Comparison of ENCODE assay signal across 31 cellular contexts in genomic region chr9:38120961-38121360, GRCh38.
"Had no signal": no experiment of that assay in that cellular context is flagged by ENCODE, and none has a peak within 500 bp of the region (broad histone marks: within the 10 kb centered on the region; RNA-seq: fewer than 3 reads in every experiment).

No MANE protein-coding gene starts in this region.

- H3K9me3 Mint-ChIP-seq: activated B cell treated with CpG ODN at 0.5 μM for 24 hours; activated CD4-positive, alpha-beta memory T cell treated with anti-CD3 and anti-CD28 coated beads for 36 hours; activated naive CD4-positive, alpha-beta T cell treated with anti-CD3 and anti-CD28 coated beads for 36 hours; activated naive CD4-positive, alpha-beta T cell treated with anti-CD3 and anti-CD28 coated beads, Interleukin-2, amount 50 U/mL, for 72 hours; activated T-cell treated with anti-CD3 and anti-CD28 coated beads, Interleukin-2, amount 50 U/mL, for 4 hours; activated T-helper 1 cell treated with anti-CD3 and anti-CD28 coated beads, Interleukin-12 subunit alpha, Interleukin-12 subunit beta, Interleukin-2, Interleukin-4 antibody, amounts not matched to agents 30 ng/mL and 10 ng/mL and 1 ng/mL, durations not matched to agents 14 hours and 24 hours and 36 hours had no signal

- H3K4me1 Mint-ChIP-seq: activated B cell treated with CpG ODN at 0.5 μM for 24 hours had no signal

- H3K27ac ChIP-seq: adrenal gland, body of pancreas, breast epithelium, VCaP had no signal

- H3K4me3 ChIP-seq: adrenal gland, body of pancreas, breast epithelium, K562 had no signal

- H3K9me3 ChIP-seq: adrenal gland, body of pancreas, breast epithelium had no signal

- H3K36me3 Mint-ChIP-seq: activated CD4-positive, alpha-beta memory T cell treated with anti-CD3 and anti-CD28 coated beads for 36 hours; activated naive CD4-positive, alpha-beta T cell treated with anti-CD3 and anti-CD28 coated beads, Interleukin-2, amount 50 U/mL, for 72 hours had no signal

- H3K27ac Mint-ChIP-seq: activated B cell treated with CpG ODN at 0.5 μM for 24 hours; activated CD4-positive, alpha-beta memory T cell treated with anti-CD3 and anti-CD28 coated beads for 36 hours; activated naive CD4-positive, alpha-beta T cell treated with anti-CD3 and anti-CD28 coated beads for 36 hours; activated naive CD4-positive, alpha-beta T cell treated with anti-CD3 and anti-CD28 coated beads, Interleukin-2, amount 50 U/mL, for 72 hours; activated T-helper 1 cell treated with anti-CD3 and anti-CD28 coated beads, Interleukin-12 subunit alpha, Interleukin-12 subunit beta, Interleukin-2, Interleukin-4 antibody, amounts not matched to agents 30 ng/mL and 10 ng/mL and 1 ng/mL, durations not matched to agents 14 hours and 24 hours and 36 hours had no signal

- H3K4me3 Mint-ChIP-seq: activated B cell treated with CpG ODN at 0.5 μM for 24 hours; activated CD4-positive, alpha-beta memory T cell treated with anti-CD3 and anti-CD28 coated beads for 36 hours; activated naive CD4-positive, alpha-beta T cell treated with anti-CD3 and anti-CD28 coated beads for 36 hours; activated T-cell treated with anti-CD3 and anti-CD28 coated beads, Interleukin-2, amount 50 U/mL, for 4 hours; activated T-helper 1 cell treated with anti-CD3 and anti-CD28 coated beads, Interleukin-12 subunit alpha, Interleukin-12 subunit beta, Interleukin-2, Interleukin-4 antibody, amounts not matched to agents 30 ng/mL and 10 ng/mL and 1 ng/mL, durations not matched to agents 14 hours and 24 hours and 36 hours had no signal

- H3K36me3 ChIP-seq: adrenal gland, breast epithelium had no signal

- ATAC-seq: activated naive CD4-positive, alpha-beta T cell treated with anti-CD3 and anti-CD28 coated beads, Interleukin-2, amount 50 U/mL, for 72 hours; activated T-cell treated with anti-CD3 and anti-CD28 coated beads, Interleukin-2, amount 50 U/mL, for 4 hours; body of pancreas; K562; Panc1; SK-N-SH treated with all-trans-retinoic acid at 6 μM for 48 hours had no signal

- H3K4me1 ChIP-seq: adrenal gland, body of pancreas, breast epithelium had no signal

- DNase-seq: activated B cell treated with CpG ODN at 0.5 μM for 24 hours; activated CD4-positive, alpha-beta memory T cell treated with anti-CD3 and anti-CD28 coated beads for 36 hours; activated CD4-positive, alpha-beta T cell treated with anti-CD3 and anti-CD28 coated beads for 4 hours; activated CD4-positive, alpha-beta T cell treated with anti-CD3 and anti-CD28 coated beads, Interleukin-2, amount 50 U/mL, for 1 hour; activated CD4-positive, CD25-positive, alpha-beta regulatory T cell treated with anti-CD3 and anti-CD28 coated beads, Interleukin-2, amount 50 U/mL, for 72 hours; activated gamma-delta T cell treated with Interleukin-2 at 50 U/mL for 16 hours; activated naive CD4-positive, alpha-beta T cell treated with anti-CD3 and anti-CD28 coated beads for 36 hours; activated T-cell treated with anti-CD3 and anti-CD28 coated beads for 4 hours; activated T-cell treated with anti-CD3 and anti-CD28 coated beads, Interleukin-2, amount 50 U/mL, for 4 hours; body of pancreas; caudate nucleus; NCI-H1105; NCI-H1417 treated with DMSO at 0.1 percent for 48 hours; NCI-H187 treated with DMSO at 0.1 percent for 48 hours; NCI-H2081 treated with DMSO at 0.1 percent for 48 hours; NCI-H226; NCI-H446 treated with DMSO at 0.1 percent for 48 hours; NCI-H524; SIG-M5; SW 1271; T-helper 1 cell; T-helper 2 cell; T-helper 9 cell had no signal

- H3K27me3 ChIP-seq: adrenal gland, body of pancreas, breast epithelium had no signal
